1 cellular context compared by ENCODE assay signal in the genomic region with DNA sequence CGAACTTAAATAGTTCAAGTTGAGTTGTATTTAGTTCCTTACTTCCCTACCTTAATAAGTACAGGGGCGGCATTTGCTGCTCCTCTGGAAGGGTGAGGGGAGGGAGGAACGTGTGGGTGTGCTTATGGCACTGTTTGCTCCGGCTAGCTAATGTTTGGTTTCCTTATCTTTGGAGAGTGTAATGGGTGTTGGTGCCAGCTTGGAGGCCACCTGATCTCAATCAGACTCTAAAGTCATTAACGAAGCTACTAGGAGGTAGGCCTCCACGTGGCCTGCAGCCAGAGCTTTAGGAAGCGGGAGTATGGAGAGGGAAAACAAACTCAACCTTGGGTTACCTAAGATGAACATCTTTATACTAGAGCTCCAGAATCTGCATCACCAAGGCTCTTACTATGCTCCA.
TF ChIP-seq lines count a peak whose summit lies in the region.

No MANE protein-coding gene starts in this region.

TF ChIP-seq in HepG2, 621 proteins besides CTCF, POLR2A, EP300 and RAD21 (continued from another document and continues in another):
- TF ChIP-seq, protein P1, sequence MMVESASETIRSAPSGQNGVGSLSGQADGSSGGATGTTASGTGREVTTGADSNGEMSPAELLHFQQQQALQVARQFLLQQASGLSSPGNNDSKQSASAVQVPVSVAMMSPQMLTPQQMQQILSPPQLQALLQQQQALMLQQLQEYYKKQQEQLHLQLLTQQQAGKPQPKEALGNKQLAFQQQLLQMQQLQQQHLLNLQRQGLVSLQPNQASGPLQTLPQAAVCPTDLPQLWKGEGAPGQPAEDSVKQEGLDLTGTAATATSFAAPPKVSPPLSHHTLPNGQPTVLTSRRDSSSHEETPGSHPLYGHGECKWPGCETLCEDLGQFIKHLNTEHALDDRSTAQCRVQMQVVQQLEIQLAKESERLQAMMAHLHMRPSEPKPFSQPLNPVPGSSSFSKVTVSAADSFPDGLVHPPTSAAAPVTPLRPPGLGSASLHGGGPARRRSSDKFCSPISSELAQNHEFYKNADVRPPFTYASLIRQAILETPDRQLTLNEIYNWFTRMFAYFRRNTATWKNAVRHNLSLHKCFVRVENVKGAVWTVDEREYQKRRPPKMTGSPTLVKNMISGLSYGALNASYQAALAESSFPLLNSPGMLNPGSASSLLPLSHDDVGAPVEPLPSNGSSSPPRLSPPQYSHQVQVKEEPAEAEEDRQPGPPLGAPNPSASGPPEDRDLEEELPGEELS (CRISPR knock-in tag; IDR thresholded peaks at IDR 0.05) = peak; percentile 46; the same call in 1 of the 2 replicates
- no peak for TF ChIP-seq HDAC6 (IDR thresholded peaks at IDR 0.05; ENCODE audit: low read depth, low read length)
- TF ChIP-seq GRHL1 (CRISPR knock-in tag; conservative IDR thresholded peaks at IDR 0.05) = no peak
- TF ChIP-seq MLLT10 (CRISPR knock-in tag; IDR thresholded peaks at IDR 0.05) = no peak
- TF ChIP-seq ZNF639 (CRISPR knock-in tag; conservative IDR thresholded peaks at IDR 0.05) = no peak
- TF ChIP-seq, protein P2, sequence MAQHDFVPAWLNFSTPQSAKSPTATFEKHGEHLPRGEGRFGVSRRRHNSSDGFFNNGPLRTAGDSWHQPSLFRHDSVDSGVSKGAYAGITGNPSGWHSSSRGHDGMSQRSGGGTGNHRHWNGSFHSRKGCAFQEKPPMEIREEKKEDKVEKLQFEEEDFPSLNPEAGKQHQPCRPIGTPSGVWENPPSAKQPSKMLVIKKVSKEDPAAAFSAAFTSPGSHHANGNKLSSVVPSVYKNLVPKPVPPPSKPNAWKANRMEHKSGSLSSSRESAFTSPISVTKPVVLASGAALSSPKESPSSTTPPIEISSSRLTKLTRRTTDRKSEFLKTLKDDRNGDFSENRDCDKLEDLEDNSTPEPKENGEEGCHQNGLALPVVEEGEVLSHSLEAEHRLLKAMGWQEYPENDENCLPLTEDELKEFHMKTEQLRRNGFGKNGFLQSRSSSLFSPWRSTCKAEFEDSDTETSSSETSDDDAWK (CRISPR knock-in tag; IDR thresholded peaks at IDR 0.05) = no peak
- TF ChIP-seq MAX (IDR thresholded peaks at IDR 0.05) = peak; percentile 66
- no peak for TF ChIP-seq ZNF160 (CRISPR knock-in tag; IDR thresholded peaks at IDR 0.05)
- TF ChIP-seq HOXA9 (CRISPR knock-in tag; IDR thresholded peaks at IDR 0.05; ENCODE audit: borderline replicate concordance) = no peak
- no peak for TF ChIP-seq ZNF230 (CRISPR knock-in tag; IDR thresholded peaks at IDR 0.05)
- TF ChIP-seq SALL1 (CRISPR knock-in tag; IDR thresholded peaks at IDR 0.05) = no peak
- peak; percentile 37; the same call in 1 of the 2 replicates for TF ChIP-seq ZFY (CRISPR knock-in tag; IDR thresholded peaks at IDR 0.05)
- TF ChIP-seq ZSCAN9 (CRISPR knock-in tag; IDR thresholded peaks at IDR 0.05; ENCODE audit: borderline replicate concordance) = no peak
- no peak for TF ChIP-seq ZNF703 (CRISPR knock-in tag; IDR thresholded peaks at IDR 0.05; ENCODE audit: borderline replicate concordance)
- TF ChIP-seq SRY (CRISPR knock-in tag; IDR thresholded peaks at IDR 0.05) = no peak
- no peak for TF ChIP-seq KMT2B (CRISPR knock-in tag; IDR thresholded peaks at IDR 0.05)
- TF ChIP-seq, protein P3, sequence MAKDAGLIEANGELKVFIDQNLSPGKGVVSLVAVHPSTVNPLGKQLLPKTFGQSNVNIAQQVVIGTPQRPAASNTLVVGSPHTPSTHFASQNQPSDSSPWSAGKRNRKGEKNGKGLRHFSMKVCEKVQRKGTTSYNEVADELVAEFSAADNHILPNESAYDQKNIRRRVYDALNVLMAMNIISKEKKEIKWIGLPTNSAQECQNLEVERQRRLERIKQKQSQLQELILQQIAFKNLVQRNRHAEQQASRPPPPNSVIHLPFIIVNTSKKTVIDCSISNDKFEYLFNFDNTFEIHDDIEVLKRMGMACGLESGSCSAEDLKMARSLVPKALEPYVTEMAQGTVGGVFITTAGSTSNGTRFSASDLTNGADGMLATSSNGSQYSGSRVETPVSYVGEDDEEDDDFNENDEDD (CRISPR knock-in tag; IDR thresholded peaks at IDR 0.05; ENCODE audit: borderline replicate concordance) = peak; percentile 60; the same call in 1 of the 2 replicates
- no peak for TF ChIP-seq KAT7 (CRISPR knock-in tag; IDR thresholded peaks at IDR 0.05; ENCODE audit: borderline replicate concordance)
- TF ChIP-seq SOX6 (IDR thresholded peaks at IDR 0.05) = no peak
- TF ChIP-seq SOX6 (CRISPR knock-in tag; IDR thresholded peaks at IDR 0.05) = peak; percentile 47; the same call in 1 of the 2 replicates
- TF ChIP-seq NKX3-1 (CRISPR knock-in tag; IDR thresholded peaks at IDR 0.05) = no peak
- no peak for TF ChIP-seq SMYD3 (CRISPR knock-in tag; IDR thresholded peaks at IDR 0.05)
- TF ChIP-seq FOXA1 (IDR thresholded peaks at IDR 0.05) = no peak
- TF ChIP-seq FOXA1 (CRISPR knock-in tag; IDR thresholded peaks at IDR 0.05) = 0 out of 2 replicates have a peak, but pooled peaks have one; percentile 15
- no peak for TF ChIP-seq PBX2 (CRISPR knock-in tag; IDR thresholded peaks at IDR 0.05)
- TF ChIP-seq, protein P4, sequence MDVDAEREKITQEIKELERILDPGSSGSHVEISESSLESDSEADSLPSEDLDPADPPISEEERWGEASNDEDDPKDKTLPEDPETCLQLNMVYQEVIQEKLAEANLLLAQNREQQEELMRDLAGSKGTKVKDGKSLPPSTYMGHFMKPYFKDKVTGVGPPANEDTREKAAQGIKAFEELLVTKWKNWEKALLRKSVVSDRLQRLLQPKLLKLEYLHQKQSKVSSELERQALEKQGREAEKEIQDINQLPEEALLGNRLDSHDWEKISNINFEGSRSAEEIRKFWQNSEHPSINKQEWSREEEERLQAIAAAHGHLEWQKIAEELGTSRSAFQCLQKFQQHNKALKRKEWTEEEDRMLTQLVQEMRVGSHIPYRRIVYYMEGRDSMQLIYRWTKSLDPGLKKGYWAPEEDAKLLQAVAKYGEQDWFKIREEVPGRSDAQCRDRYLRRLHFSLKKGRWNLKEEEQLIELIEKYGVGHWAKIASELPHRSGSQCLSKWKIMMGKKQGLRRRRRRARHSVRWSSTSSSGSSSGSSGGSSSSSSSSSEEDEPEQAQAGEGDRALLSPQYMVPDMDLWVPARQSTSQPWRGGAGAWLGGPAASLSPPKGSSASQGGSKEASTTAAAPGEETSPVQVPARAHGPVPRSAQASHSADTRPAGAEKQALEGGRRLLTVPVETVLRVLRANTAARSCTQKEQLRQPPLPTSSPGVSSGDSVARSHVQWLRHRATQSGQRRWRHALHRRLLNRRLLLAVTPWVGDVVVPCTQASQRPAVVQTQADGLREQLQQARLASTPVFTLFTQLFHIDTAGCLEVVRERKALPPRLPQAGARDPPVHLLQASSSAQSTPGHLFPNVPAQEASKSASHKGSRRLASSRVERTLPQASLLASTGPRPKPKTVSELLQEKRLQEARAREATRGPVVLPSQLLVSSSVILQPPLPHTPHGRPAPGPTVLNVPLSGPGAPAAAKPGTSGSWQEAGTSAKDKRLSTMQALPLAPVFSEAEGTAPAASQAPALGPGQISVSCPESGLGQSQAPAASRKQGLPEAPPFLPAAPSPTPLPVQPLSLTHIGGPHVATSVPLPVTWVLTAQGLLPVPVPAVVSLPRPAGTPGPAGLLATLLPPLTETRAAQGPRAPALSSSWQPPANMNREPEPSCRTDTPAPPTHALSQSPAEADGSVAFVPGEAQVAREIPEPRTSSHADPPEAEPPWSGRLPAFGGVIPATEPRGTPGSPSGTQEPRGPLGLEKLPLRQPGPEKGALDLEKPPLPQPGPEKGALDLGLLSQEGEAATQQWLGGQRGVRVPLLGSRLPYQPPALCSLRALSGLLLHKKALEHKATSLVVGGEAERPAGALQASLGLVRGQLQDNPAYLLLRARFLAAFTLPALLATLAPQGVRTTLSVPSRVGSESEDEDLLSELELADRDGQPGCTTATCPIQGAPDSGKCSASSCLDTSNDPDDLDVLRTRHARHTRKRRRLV (CRISPR knock-in tag; IDR thresholded peaks at IDR 0.05) = no peak
- TF ChIP-seq GATAD2A (CRISPR knock-in tag; IDR thresholded peaks at IDR 0.05) = peak; percentile 44; the same call in 1 of the 2 replicates
- TF ChIP-seq KLF16 (CRISPR knock-in tag; IDR thresholded peaks at IDR 0.05) = no peak
- no peak for TF ChIP-seq NR2F2 (IDR thresholded peaks at IDR 0.05; ENCODE audit: borderline replicate concordance, low read depth)
- no peak for TF ChIP-seq ZNF260 (CRISPR knock-in tag; IDR thresholded peaks at IDR 0.05; ENCODE audit: borderline replicate concordance, low read depth)
- TF ChIP-seq HDAC2 (CRISPR knock-in tag; IDR thresholded peaks at IDR 0.05) = peak; percentile 51; the same call in 1 of the 2 replicates
- TF ChIP-seq, protein P5, sequence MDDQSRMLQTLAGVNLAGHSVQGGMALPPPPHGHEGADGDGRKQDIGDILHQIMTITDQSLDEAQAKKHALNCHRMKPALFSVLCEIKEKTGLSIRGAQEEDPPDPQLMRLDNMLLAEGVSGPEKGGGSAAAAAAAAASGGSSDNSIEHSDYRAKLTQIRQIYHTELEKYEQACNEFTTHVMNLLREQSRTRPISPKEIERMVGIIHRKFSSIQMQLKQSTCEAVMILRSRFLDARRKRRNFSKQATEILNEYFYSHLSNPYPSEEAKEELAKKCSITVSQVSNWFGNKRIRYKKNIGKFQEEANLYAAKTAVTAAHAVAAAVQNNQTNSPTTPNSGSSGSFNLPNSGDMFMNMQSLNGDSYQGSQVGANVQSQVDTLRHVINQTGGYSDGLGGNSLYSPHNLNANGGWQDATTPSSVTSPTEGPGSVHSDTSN (CRISPR knock-in tag; IDR thresholded peaks at IDR 0.05; ENCODE audit: borderline replicate concordance) = no peak
- TF ChIP-seq GMEB1 (CRISPR knock-in tag; IDR thresholded peaks at IDR 0.05; ENCODE audit: borderline replicate concordance) = no peak
- TF ChIP-seq EZH2 (conservative IDR thresholded peaks at IDR 0.05; ENCODE audit: low read depth, low read length) = no peak
- no peak for TF ChIP-seq ZNF329 (CRISPR knock-in tag; IDR thresholded peaks at IDR 0.05; ENCODE audit: low read depth)
- TF ChIP-seq ZNF577 (CRISPR knock-in tag; IDR thresholded peaks at IDR 0.05; ENCODE audit: borderline replicate concordance, low read depth) = no peak
- TF ChIP-seq MZF1 (CRISPR knock-in tag; IDR thresholded peaks at IDR 0.05; ENCODE audit: borderline replicate concordance) = no peak
